In genomic region chr4:188121530-188121929, GRCh38 we compare ENCODE assay signal across 19 cellular contexts. TPM values are rescaled to one million over a fixed set of nuclear protein-coding genes. Genes with fewer than 3 reads are reported as not detected.
DNase-seq lines count a peak whose midpoint lies in the region; ATAC-seq and TF ChIP-seq lines count a peak whose summit lies in the region.
"Had no signal": no experiment of that assay in that cellular context is flagged by ENCODE, and none has a peak within 500 bp of the region (broad histone marks: within the 10 kb centered on the region; RNA-seq: fewer than 3 reads in every experiment).

No MANE protein-coding gene starts in this region.

- no peaks in the 10 kb centered on the region for H3K23me2 ChIP-seq in H9 (ENCODE audit: insufficient read length, low read depth, low read length, poor library complexity, severe bottlenecking)

- no peak overlapping the region for H4K91ac ChIP-seq in H9 (ENCODE audit: insufficient read length, low read depth, low read length)

- peaks cover 45 to 55% of the 10 kb centered on the region in 2 experiments for H3K4me1 Mint-ChIP-seq in H9
- peaks cover 8% of the 10 kb centered on the region for H3K4me1 Mint-ChIP-seq in endodermal cell
- H3K4me1 Mint-ChIP-seq in neural progenitor cell, result peaks cover 3% of the 10 kb centered on the region
- H3K4me1 Mint-ChIP-seq in effector memory CD8-positive, alpha-beta T cell (ENCODE audit: low read depth in 2 of 2), result no peaks in the 10 kb centered on the region
- H3K4me1 Mint-ChIP-seq: CD4-positive, alpha-beta memory T cell had no signal

- no peaks in the 10 kb centered on the region for H3K27me3 ChIP-seq in H9 (ENCODE audit: insufficient read depth, low read length)
- H3K27me3 ChIP-seq in HUES64 (ENCODE audit: insufficient read depth, low read length), result no peaks in the 10 kb centered on the region
- no peaks in the 10 kb centered on the region for H3K27me3 ChIP-seq in endodermal cell (ENCODE audit: control insufficient read depth, insufficient read depth, low read length, poor library complexity, severe bottlenecking)
- H3K27me3 ChIP-seq in neural progenitor cell, result no peaks in the 10 kb centered on the region

- H3K9me3 ChIP-seq in H9 (ENCODE audit: control insufficient read depth, low read depth, low read length) (no peaks in the 10 kb centered on the region), HUES64 (ENCODE audit: insufficient read depth, low read depth, low read length) (no peaks in the 10 kb centered on the region), endodermal cell (ENCODE audit: control insufficient read depth, low read length) (no peaks in the 10 kb centered on the region), neural progenitor cell (ENCODE audit: low read depth) (no peaks in the 10 kb centered on the region)

- no peak for ATAC-seq in HG02610 (IDR thresholded peaks at IDR 0.05; ENCODE audit: unreplicated experiment)
- ATAC-seq in effector memory CD8-positive, alpha-beta T cell (replicated peaks), result no peak
- ATAC-seq: GM12878 had no signal

- no peak overlapping the region for H2BK20ac ChIP-seq in H9 (ENCODE audit: low read depth, low read length, poor library complexity, severe bottlenecking)

- no CpG with 5 or more reads among the region's 13 CpGs for WGBS in H9 (ENCODE audit: extremely low coverage, insufficient read length, low lambda C conversion rate)
- 26% methylated on average over 13 of the region's 13 CpGs for WGBS in HUES64
- WGBS in endodermal cell (ENCODE audit: insufficient coverage in 1 of 2, insufficient read length in 1 of 2), 2 experiments, result 51 to 58% methylated on average over 12 to 13 of the region's 13 CpGs

- no peak overlapping the region for H3K18ac ChIP-seq in H9 (ENCODE audit: insufficient read length, low read depth, low read length)

- H2BK120ac ChIP-seq in H9 (ENCODE audit: low read depth, low read length, poor library complexity, severe bottlenecking), result no peak overlapping the region

- peak overlapping the region; percentile 11 for H3K27ac ChIP-seq in H9 (ENCODE audit: insufficient read length, low read depth, low read length)
- peak overlapping the region; percentile 75; the same call in 1 of the 2 replicates for H3K27ac ChIP-seq in HUES64 (ENCODE audit: low read depth, low read length)
- H3K27ac ChIP-seq in endodermal cell (ENCODE audit: low read depth, low read length), result no peak overlapping the region
- no peak overlapping the region for H3K27ac ChIP-seq in neural progenitor cell
- H3K27ac ChIP-seq: GM23248 had no signal

- H2BK5ac ChIP-seq in H9 (ENCODE audit: insufficient read length, low read length), result no peak overlapping the region

- H3K4me2 ChIP-seq in H9 (ENCODE audit: insufficient read depth, insufficient read length, low read length) (peak overlapping the region; percentile 20), neural progenitor cell (no peak overlapping the region)

- no peak overlapping the region for H3T11ph ChIP-seq in H9 (ENCODE audit: low read length)

- no peak overlapping the region for H2AK5ac ChIP-seq in H9 (ENCODE audit: insufficient read length, low read length)

- DNase-seq in H9 (no peak), endodermal cell (no peak), neural progenitor cell (ENCODE audit: low spot score) (no peak), DMS53 (lab: John Stamatoyannopoulos, UW) (no peak), GM10248 (ENCODE audit: extremely low spot score) (no peak)
- no peak for DNase-seq in effector memory CD8-positive, alpha-beta T cell
- DNase-seq: C1 segment of cervical spinal cord; Calu3; CD4-positive, alpha-beta memory T cell; COR-L47; DMS79 treated with DMSO at 0.1 percent for 48 hours; GM23248; HCEC 1CT had no signal

- H3K4ac ChIP-seq in H9 (ENCODE audit: low read depth, low read length), result no peak overlapping the region

- 0 out of 5 replicates have a peak, but pooled peaks cover 0 to 1% of the 10 kb centered on the region in 2 experiments for H3K9me3 Mint-ChIP-seq in H9
- no peaks in the 10 kb centered on the region for H3K9me3 Mint-ChIP-seq in endodermal cell
- peaks cover 3% of the 10 kb centered on the region for H3K9me3 Mint-ChIP-seq in neural progenitor cell
- peaks cover 8 to 23% of the 10 kb centered on the region in 2 donors for H3K9me3 Mint-ChIP-seq in effector memory CD8-positive, alpha-beta T cell

- CTCF ChIA-PET in GM10248 (lab: Yijun Ruan, JAX), result interaction anchor here (1.9 kb wide), 1 partner anchor 10 kb away, joined by 5 read pairs; no protein-coding TSS in a partner anchor

- H3K4me3 ChIP-seq in HUES64 (ENCODE audit: low read length) (no peak overlapping the region), endodermal cell (ENCODE audit: low read length) (no peak overlapping the region), neural progenitor cell (no peak overlapping the region)
- H3K4me3 ChIP-seq: GM12878, GM23248 had no signal

- no peak overlapping the region for H3K23ac ChIP-seq in H9 (ENCODE audit: insufficient read length, low read depth, low read length)

- H3K14ac ChIP-seq in H9 (ENCODE audit: insufficient read depth, low read length), result no peak overlapping the region

- TF ChIP-seq CTCF in H9 (conservative IDR thresholded peaks at IDR 0.05) (no peak), endodermal cell (conservative IDR thresholded peaks at IDR 0.05) (no peak), neural progenitor cell (IDR thresholded peaks at IDR 0.05) (no peak), GM10248 (IDR thresholded peaks at IDR 0.05; ENCODE audit: control extremely low read depth, extremely low read depth, low read depth, missing control alignments) (no peak)

- H4K5ac ChIP-seq in H9 (ENCODE audit: insufficient read length, low read depth, low read length), result no peak overlapping the region

- no peak overlapping the region for H4K8ac ChIP-seq in H9 (replicated peaks; ENCODE audit: insufficient read length, low read depth, low read length)

- H3K79me1 ChIP-seq in H9 (ENCODE audit: insufficient read depth, low read depth, low read length, poor library complexity, severe bottlenecking), result no peaks in the 10 kb centered on the region

- H4K20me1 ChIP-seq in H9 (ENCODE audit: control insufficient read depth, insufficient read depth, insufficient read length) (no peaks in the 10 kb centered on the region), neural progenitor cell (ENCODE audit: low read depth) (no peaks in the 10 kb centered on the region)

- no peak overlapping the region for H2AFZ ChIP-seq in H9 (ENCODE audit: low read length)
- peak overlapping the region; percentile 46 for H2AFZ ChIP-seq in neural progenitor cell (replicated peaks)
- H2AFZ ChIP-seq: GM23248 had no signal

- H3K27me3 Mint-ChIP-seq in H9 (ENCODE audit: low read depth) (no peaks in the 10 kb centered on the region), endodermal cell (ENCODE audit: insufficient read depth) (no peaks in the 10 kb centered on the region), neural progenitor cell (ENCODE audit: insufficient read depth, low read depth) (no peaks in the 10 kb centered on the region)
- H3K27me3 Mint-ChIP-seq in effector memory CD8-positive, alpha-beta T cell, result no peaks in the 10 kb centered on the region
- H3K27me3 Mint-ChIP-seq: CD4-positive, alpha-beta memory T cell had no signal

- no peak overlapping the region for H3K9ac ChIP-seq in H9 (ENCODE audit: extremely low read depth, insufficient read length, low read length)
- no peak overlapping the region for H3K9ac ChIP-seq in HUES64 (ENCODE audit: low read depth, low read length)
- no peak overlapping the region for H3K9ac ChIP-seq in endodermal cell (ENCODE audit: extremely low read depth, low read length, poor library complexity, severe bottlenecking)
- H3K9ac ChIP-seq in neural progenitor cell, result no peak overlapping the region
- H3K9ac ChIP-seq: GM23248 had no signal

- H3K4me1 ChIP-seq in H9 (ENCODE audit: insufficient read depth, low read length) (peaks cover 9% of the 10 kb centered on the region; the same call in 1 of the 2 replicates), HUES64 (ENCODE audit: insufficient read depth, low read length) (peaks cover 11% of the 10 kb centered on the region), endodermal cell (ENCODE audit: control insufficient read depth, insufficient read depth, low read length) (no peaks in the 10 kb centered on the region), neural progenitor cell (peaks cover 6% of the 10 kb centered on the region)

- no peaks in the 10 kb centered on the region for H3F3A ChIP-seq in neural progenitor cell (ENCODE audit: low read depth)

- no peaks in the 10 kb centered on the region for H3K36me3 ChIP-seq in HUES64 (ENCODE audit: insufficient read depth, low read length)
- no peaks in the 10 kb centered on the region for H3K36me3 ChIP-seq in endodermal cell (ENCODE audit: control insufficient read depth, insufficient read depth, low read length)
- H3K36me3 ChIP-seq in neural progenitor cell, result no peaks in the 10 kb centered on the region

- H3K27ac Mint-ChIP-seq in H9 (peak overlapping the region; percentile 54 to 94 (median 70); a peak in 6 of 7 replicates), endodermal cell (peak overlapping the region; percentile 32), neural progenitor cell (no peak overlapping the region)
- no peak overlapping the region for H3K27ac Mint-ChIP-seq in effector memory CD8-positive, alpha-beta T cell
- H3K27ac Mint-ChIP-seq: CD4-positive, alpha-beta memory T cell had no signal

- H3K36me3 Mint-ChIP-seq in H9 (ENCODE audit: insufficient read depth in 1 of 3, low read depth in 3 of 3) (peaks cover 0 to 2% (median 0%) of the 10 kb centered on the region in 3 experiments; a peak in 2 of 7 replicates), endodermal cell (ENCODE audit: low read depth) (no peaks in the 10 kb centered on the region), neural progenitor cell (no peaks in the 10 kb centered on the region)
- H3K36me3 Mint-ChIP-seq in effector memory CD8-positive, alpha-beta T cell (ENCODE audit: insufficient read depth), result no peaks in the 10 kb centered on the region
- H3K36me3 Mint-ChIP-seq: CD4-positive, alpha-beta memory T cell had no signal

- H2BK12ac ChIP-seq in H9 (ENCODE audit: insufficient read length, low read depth, low read length), result no peak overlapping the region

- POLR2A ChIA-PET in GM10248 (lab: Yijun Ruan, JAX), result no interaction called here

- H3K4me3 Mint-ChIP-seq in H9 (peak overlapping the region in 1 of 2 experiments; percentile 16; a peak in 2 of 5 replicates), endodermal cell (no peak overlapping the region), neural progenitor cell (no peak overlapping the region)
- H3K4me3 Mint-ChIP-seq in effector memory CD8-positive, alpha-beta T cell, result no peak overlapping the region
- H3K4me3 Mint-ChIP-seq: CD4-positive, alpha-beta memory T cell had no signal

- H2BK15ac ChIP-seq in H9 (ENCODE audit: low read depth, low read length), result no peak overlapping the region

- H3K79me2 ChIP-seq in H9 (ENCODE audit: insufficient read depth, low read length) (no peaks in the 10 kb centered on the region), neural progenitor cell (ENCODE audit: low read depth) (no peaks in the 10 kb centered on the region)

- H3K56ac ChIP-seq in H9 (ENCODE audit: insufficient read length, low read depth, low read length), result no peak overlapping the region

RNA-seq across cellular contexts. Expression of gene TRIML2, which starts 12.1 kb away (rescaled TPM):
- total RNA-seq in H9 (2021) (102 and 107 TPM in 2 replicates), endodermal cell (10 to 100 TPM in 1 of 2 donors, under 1 TPM in 1; 0.53 to 13.6 TPM), neural progenitor cell (ENCODE audit: low replicate concordance) (0.28 and 0.65 TPM in 2 replicates)
- 20.4 TPM for polyA plus RNA-seq in HUES64 (2013, experiment 1 of 2)
- 19.8 TPM for polyA plus RNA-seq in HUES64 (2013, experiment 2 of 2)
- 1.9 TPM for polyA plus RNA-seq in endodermal cell (2013, experiment 1 of 2)
- 0.87 TPM for polyA plus RNA-seq in endodermal cell (2013, experiment 2 of 2)
- total RNA-seq: Calu3; CD4-positive, alpha-beta memory T cell; GM12878; GM23248 had no signal
- polyA plus RNA-seq: BJ; CD4-positive, alpha-beta memory T cell; GM12878; GM23248 had no signal

RNA-seq across cellular contexts. Expression of gene TRIML1, which starts 17.7 kb away (rescaled TPM):
- total RNA-seq in H9 (2021) (not detected in 2 replicates), endodermal cell (not detected), neural progenitor cell (ENCODE audit: low replicate concordance) (not detected in 2 replicates)
- polyA plus RNA-seq in HUES64 (2013, experiment 1 of 2), result not detected
- polyA plus RNA-seq in HUES64 (2013, experiment 2 of 2), result not detected
- polyA plus RNA-seq in endodermal cell (2013, experiment 1 of 2), result not detected
- polyA plus RNA-seq in endodermal cell (2013, experiment 2 of 2), result not detected
- total RNA-seq: A673; Calu3; CD4-positive, alpha-beta memory T cell; Daoy; GM12878; GM23248 had no signal
- polyA plus RNA-seq: BJ; CD4-positive, alpha-beta memory T cell; GM12878; GM23248 had no signal

Comparison
In these comparisons a context has a peak if more than half of its experiments do, and no peak if none do; other contexts are left out.
1. H3K27ac ChIP-seq: peak in H9 (single experiment) and HUES64 (single experiment); none in endodermal cell (single experiment) and neural progenitor cell (single experiment).
2. H3K27ac Mint-ChIP-seq: peak in H9 (3 of 3) and endodermal cell (single experiment); none in neural progenitor cell (single experiment) and effector memory CD8-positive, alpha-beta T cell (0 of 2).